ENCODE assay signal across 33 cellular contexts in the genomic region with DNA sequence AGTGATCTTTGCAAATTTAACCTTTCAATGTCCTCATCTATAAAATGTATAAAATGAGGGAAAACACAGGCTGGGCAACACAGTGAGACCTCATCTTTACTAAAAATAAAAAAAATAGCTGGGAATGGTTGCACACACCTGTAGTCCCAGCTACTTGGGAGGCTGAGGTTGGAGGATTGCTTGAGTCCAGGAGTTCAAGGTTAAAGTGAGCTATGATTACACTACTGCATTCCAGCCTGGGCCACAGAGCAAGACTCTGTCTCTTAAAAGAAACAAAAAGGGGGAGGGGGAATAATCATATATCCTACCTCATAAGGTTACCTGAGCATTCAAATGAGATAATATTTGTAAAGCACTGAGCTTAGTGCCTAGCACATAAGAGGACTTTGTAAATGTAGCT. TPM values are rescaled to one million over a fixed set of nuclear protein-coding genes. Genes with fewer than 3 reads are reported as not detected.
DNase-seq lines count a peak whose midpoint lies in the region; ATAC-seq, FAIRE-seq and TF ChIP-seq lines count a peak whose summit lies in the region.
"Had no signal": no experiment of that assay in that cellular context is flagged by ENCODE, and none has a peak within 500 bp of the region (broad histone marks: within the 10 kb centered on the region; RNA-seq: fewer than 3 reads in every experiment).

No MANE protein-coding gene starts in this region.

- no peaks in the 10 kb centered on the region for H3F3A ChIP-seq in Loucy (ENCODE audit: low read depth)

- TF ChIP-seq POLR2A in HepG2 (IDR thresholded peaks at IDR 0.05; ENCODE audit: insufficient read depth in 1 of 2, low read depth in 2 of 2, low read length in 2 of 2): no peak
- TF ChIP-seq POLR2A in right lobe of liver (IDR thresholded peaks at IDR 0.05): no peak

- no peak overlapping the region for H2AFZ ChIP-seq in HepG2 (ENCODE audit: low read length)
- no peak overlapping the region for H2AFZ ChIP-seq in Loucy (ENCODE audit: low read length)
- no peak overlapping the region for H2AFZ ChIP-seq in osteoblast (ENCODE audit: low read length)

- H3K36me3 ChIP-seq in HepG2 (replicated peaks in 1 of 2; ENCODE audit: control insufficient read depth in 1 of 2, insufficient read depth in 2 of 2, low read length in 2 of 2) (peaks cover 1 to 6% of the 10 kb centered on the region in 2 experiments; a peak in 3 of 5 replicates), right lobe of liver (peaks cover 0 to 4% (median 0%) of the 10 kb centered on the region in 4 donors), Loucy (ENCODE audit: insufficient read depth, low read length) (peaks cover 10% of the 10 kb centered on the region; the same call in 1 of the 2 replicates), osteoblast (ENCODE audit: insufficient read depth, low read length) (peaks cover 18% of the 10 kb centered on the region)

- H3K9me2 ChIP-seq in Loucy (replicated peaks; ENCODE audit: low read depth, low read length): no peaks in the 10 kb centered on the region

- TF ChIP-seq CTCF in HepG2 (CRISPR knock-in tag; IDR thresholded peaks at IDR 0.05): no peak
- no peak for TF ChIP-seq CTCF in right lobe of liver (IDR thresholded peaks at IDR 0.05)
- TF ChIP-seq CTCF in Loucy (conservative IDR thresholded peaks at IDR 0.05; ENCODE audit: low read length): no peak
- TF ChIP-seq CTCF in osteoblast (IDR thresholded peaks at IDR 0.05; ENCODE audit: extremely low read depth, low read depth, low read length): no peak

- no peak overlapping the region for H3K4me3 ChIP-seq in HepG2 (replicated peaks in 1 of 3; ENCODE audit: insufficient read depth in 1 of 3, low read depth in 2 of 3, low read length in 3 of 3)
- H3K4me3 ChIP-seq in right lobe of liver: no peak overlapping the region
- no peak overlapping the region for H3K4me3 ChIP-seq in Loucy (ENCODE audit: low read length, poor library complexity, severe bottlenecking)
- H3K4me3 ChIP-seq in osteoblast (ENCODE audit: insufficient read depth, low read length): no peak overlapping the region
- H3K4me3 ChIP-seq: A549; BLaER1; BLaER1 treated with 17β-estradiol and CSF1 and Interleukin-3, amounts not matched to agents 10 nM and 100 nM had no signal

- no peak for TF ChIP-seq RAD21 in HepG2 (CRISPR knock-in tag; IDR thresholded peaks at IDR 0.05)

- POLR2A ChIA-PET in HepG2 (lab: Yijun Ruan, JAX): interaction anchor here (0.6 kb wide), 1 partner anchor 471 kb away, joined by 3 read pairs; no protein-coding TSS in a partner anchor

- no peaks in the 10 kb centered on the region for H3K27me3 ChIP-seq in HepG2 (ENCODE audit: control insufficient read depth in 1 of 2, insufficient read depth in 2 of 2, low read length in 2 of 2)
- H3K27me3 ChIP-seq in right lobe of liver: no peaks in the 10 kb centered on the region
- H3K27me3 ChIP-seq in Loucy (ENCODE audit: insufficient read depth, low read length, poor library complexity, severe bottlenecking): no peaks in the 10 kb centered on the region
- no peaks in the 10 kb centered on the region for H3K27me3 ChIP-seq in osteoblast (ENCODE audit: insufficient read depth, low read length)
- H3K27me3 ChIP-seq: BE2C; BLaER1; BLaER1 treated with 17β-estradiol and CSF1 and Interleukin-3, amounts not matched to agents 10 nM and 100 nM had no signal

- H3K27ac ChIP-seq in HepG2 (ENCODE audit: extremely low read length, insufficient read depth, low read length) (no peak overlapping the region), right lobe of liver (no peak overlapping the region), osteoblast (ENCODE audit: low read depth, low read length) (no peak overlapping the region)
- H3K27ac ChIP-seq: 22Rv1; A549; BLaER1; BLaER1 treated with 17β-estradiol and CSF1 and Interleukin-3, amounts not matched to agents 10 nM and 100 nM; C4-2B had no signal

- intact Hi-C loops in HepG2 (cut with micrococcal nuclease; ENCODE audit: unreplicated experiment): no loop called here
- intact Hi-C loops in right lobe of liver (cut with DNase I): no loop called here

- H4K20me1 ChIP-seq in HepG2 (ENCODE audit: insufficient read depth, low read length) (no peaks in the 10 kb centered on the region), Loucy (ENCODE audit: insufficient read depth, low read length, poor library complexity, severe bottlenecking) (no peaks in the 10 kb centered on the region), osteoblast (ENCODE audit: insufficient read depth, low read length) (no peaks in the 10 kb centered on the region)
- H4K20me1 ChIP-seq: BLaER1; BLaER1 treated with 17β-estradiol and CSF1 and Interleukin-3, amounts not matched to agents 10 nM and 100 nM had no signal

- H3K4me1 ChIP-seq in HepG2 (ENCODE audit: insufficient read depth, low read length) (peaks cover 80% of the 10 kb centered on the region), right lobe of liver (peaks cover 0 to 10% (median 0%) of the 10 kb centered on the region in 4 donors), Loucy (ENCODE audit: insufficient read depth, low read length, poor library complexity, severe bottlenecking) (no peaks in the 10 kb centered on the region), osteoblast (ENCODE audit: insufficient read depth, low read length) (peaks cover 2% of the 10 kb centered on the region)
- H3K4me1 ChIP-seq: A549, BE2C, Caco-2 had no signal

- H3K4me2 ChIP-seq in HepG2 (ENCODE audit: low read depth, low read length): no peak overlapping the region
- peak overlapping the region; percentile 14 for H3K4me2 ChIP-seq in Loucy (ENCODE audit: low read depth, low read length, poor library complexity, severe bottlenecking)
- no peak overlapping the region for H3K4me2 ChIP-seq in osteoblast (ENCODE audit: insufficient read depth, low read length)
- H3K4me2 ChIP-seq: A549; BLaER1; BLaER1 treated with 17β-estradiol and CSF1 and Interleukin-3, amounts not matched to agents 10 nM and 100 nM had no signal

- H3K79me2 ChIP-seq in HepG2 (ENCODE audit: insufficient read depth, low read length): peaks cover 11% of the 10 kb centered on the region
- peaks cover 4% of the 10 kb centered on the region for H3K79me2 ChIP-seq in Loucy (ENCODE audit: insufficient read depth, low read length)
- H3K79me2 ChIP-seq in osteoblast (ENCODE audit: insufficient read depth, low read length): peaks cover 2% of the 10 kb centered on the region

- no peak overlapping the region for H3K9ac ChIP-seq in HepG2 (ENCODE audit: insufficient read depth, low read depth, low read length)
- H3K9ac ChIP-seq in Loucy (ENCODE audit: low read depth, low read length, poor library complexity, severe bottlenecking): no peak overlapping the region
- H3K9ac ChIP-seq: BLaER1; BLaER1 treated with 17β-estradiol and CSF1 and Interleukin-3, amounts not matched to agents 10 nM and 100 nM had no signal

- peak; percentile 10 for DNase-seq in HepG2 (ENCODE audit: low spot score)
- DNase-seq in right lobe of liver: no peak
- DNase-seq in osteoblast (ENCODE audit: insufficient read length, low spot score, missing footprints): peak; percentile 31
- no peak for DNase-seq in ureter (ENCODE audit: low spot score)
- DNase-seq: 8988T; ACHN; AML-193; BE2C; C1 segment of cervical spinal cord; Caco-2; Calu3; CD4-positive, alpha-beta memory T cell; CD4-positive, alpha-beta T cell; CD4-positive, CD25-positive, alpha-beta regulatory T cell; CD8-positive, alpha-beta memory T cell; CD8-positive, alpha-beta T cell; COR-L47; DMS 273 treated with DMSO at 0.1 percent for 48 hours; DMS153; DMS53; DMS79; DMS79 treated with DMSO at 0.1 percent for 48 hours; DND-41; EL had no signal

- no peak for TF ChIP-seq EP300 in HepG2 (IDR thresholded peaks at IDR 0.05; ENCODE audit: low read depth in 2 of 2, low read length in 2 of 2)
- TF ChIP-seq EP300 in HepG2 (CRISPR knock-in tag; IDR thresholded peaks at IDR 0.05; ENCODE audit: borderline replicate concordance): no peak

- FAIRE-seq in HepG2 (lab: Jason Lieb, UNC): no peak
- FAIRE-seq: A204.1, A549, D721Med had no signal

- ATAC-seq in HepG2 (no peak), right lobe of liver (no peak), GM19023 (IDR thresholded peaks at IDR 0.05; ENCODE audit: unreplicated experiment) (no peak)
- ATAC-seq: A549; CD8-positive, alpha-beta T cell had no signal

- in situ Hi-C loops in HepG2 (cut with HindIII; ENCODE audit: extremely low pct_ligation_motif_present, low pct_unique_long_range_greater_than_20kb): no loop called here

- no TSS peak for BruUV-seq in HepG2 (replicated peaks; lab: Mats Ljungman, UMichigan)

- CTCF ChIA-PET in HepG2 (lab: Yijun Ruan, JAX; ENCODE audit: low intra/inter-chr PET ratio, low total read pairs): no interaction called here

- H3K9me3 ChIP-seq in HepG2 (ENCODE audit: low read length) (no peaks in the 10 kb centered on the region), right lobe of liver (no peaks in the 10 kb centered on the region), Loucy (ENCODE audit: insufficient read depth, low read depth, low read length) (no peaks in the 10 kb centered on the region), osteoblast (ENCODE audit: low read depth, low read length) (no peaks in the 10 kb centered on the region)
- H3K9me3 ChIP-seq: A549, BE2C, Caco-2 had no signal

RNA-seq across cellular contexts. Expression of a gene that starts 5.8 kb away (rescaled TPM):
- 24.0 and 27.2 TPM in 2 replicates for total RNA-seq in HepG2 (2016; rRNA removed; fragmentation: Illumina TruSeq; extraction: Trizol)
- 65.9 and 67.0 TPM in 2 replicates for total RNA-seq in HepG2 (2016; cell fraction: cytosol; rRNA removed; fragmentation: Illumina TruSeq; extraction: Trizol; ENCODE audit: low read depth)
- total RNA-seq in HepG2 (2016; cell fraction: insoluble cytoplasmic fraction; rRNA removed; fragmentation: Illumina TruSeq; extraction: Trizol): 20.8 and 25.3 TPM in 2 replicates
- 32.7 and 35.9 TPM in 2 replicates for total RNA-seq in HepG2 (2016; cell fraction: membrane; rRNA removed; fragmentation: Illumina TruSeq; extraction: Trizol)
- total RNA-seq in HepG2 (2016; cell fraction: nucleus; rRNA removed; fragmentation: Illumina TruSeq; extraction: Trizol): 26.3 and 27.0 TPM in 2 replicates
- polyA plus RNA-seq in HepG2 (2011; rRNA removed): 21.3 and 21.6 TPM in 2 replicates
- polyA plus RNA-seq in HepG2 (2011; cell fraction: cytosol; rRNA removed): 6.3 and 8.4 TPM in 2 replicates
- 33.1 and 41.3 TPM in 2 replicates for polyA plus RNA-seq in HepG2 (2011; cell fraction: nucleus; rRNA removed)
- polyA plus RNA-seq in HepG2 (2012): 14.6 and 19.6 TPM in 2 replicates
- 3.1 and 4.1 TPM in 2 replicates for polyA plus RNA-seq in HepG2 (2016; cell fraction: cytosol; fragmentation: Illumina TruSeq; extraction: Trizol; ENCODE audit: low read depth)
- polyA plus RNA-seq in HepG2 (2016; cell fraction: insoluble cytoplasmic fraction; fragmentation: Illumina TruSeq; extraction: Trizol; ENCODE audit: low read depth): 17.9 and 21.1 TPM in 2 replicates
- 6.1 and 6.9 TPM in 2 replicates for polyA plus RNA-seq in HepG2 (2016; cell fraction: membrane; fragmentation: Illumina TruSeq; extraction: Trizol; ENCODE audit: low read depth)
- polyA plus RNA-seq in HepG2 (2016; cell fraction: nucleus; fragmentation: Illumina TruSeq; extraction: Trizol; ENCODE audit: insufficient read depth, low read depth): 60.6 and 67.9 TPM in 2 replicates
- polyA minus RNA-seq in HepG2 (2011; rRNA and poly(A)+ RNA removed; ENCODE audit: low replicate concordance): 9.1 and 12.0 TPM in 2 replicates
- polyA minus RNA-seq in HepG2 (2011; cell fraction: cytosol; rRNA and poly(A)+ RNA removed): 10.0 and 14.5 TPM in 2 replicates
- polyA minus RNA-seq in HepG2 (2011; cell fraction: nucleus; rRNA and poly(A)+ RNA removed): 39.0 and 40.4 TPM in 2 replicates
- 10 to 100 TPM in 1 of 6 experiments, 1 to 10 TPM in 5; 6.0 to 10.5 (median 7.4) TPM for total RNA-seq in right lobe of liver
- total RNA-seq in osteoblast: 6.9 and 13.0 TPM in 2 replicates
- total RNA-seq in ureter: 12.3 TPM

RNA-seq across cellular contexts. Expression of a gene that starts 53.5 kb away (rescaled TPM):
- total RNA-seq in HepG2 (2016; rRNA removed; fragmentation: Illumina TruSeq; extraction: Trizol): 9.0 and 15.1 TPM in 2 replicates
- 17.0 and 21.0 TPM in 2 replicates for total RNA-seq in HepG2 (2016; cell fraction: cytosol; rRNA removed; fragmentation: Illumina TruSeq; extraction: Trizol; ENCODE audit: low read depth)
- total RNA-seq in HepG2 (2016; cell fraction: insoluble cytoplasmic fraction; rRNA removed; fragmentation: Illumina TruSeq; extraction: Trizol): 9.7 and 14.9 TPM in 2 replicates
- total RNA-seq in HepG2 (2016; cell fraction: membrane; rRNA removed; fragmentation: Illumina TruSeq; extraction: Trizol): 8.3 and 10.4 TPM in 2 replicates
- 35.8 and 41.5 TPM in 2 replicates for total RNA-seq in HepG2 (2016; cell fraction: nucleus; rRNA removed; fragmentation: Illumina TruSeq; extraction: Trizol)
- polyA plus RNA-seq in HepG2 (2011; rRNA removed): 7.4 and 9.2 TPM in 2 replicates
- polyA plus RNA-seq in HepG2 (2011; cell fraction: cytosol; rRNA removed): 1.7 and 2.8 TPM in 2 replicates
- polyA plus RNA-seq in HepG2 (2011; cell fraction: nucleus; rRNA removed): 14.8 and 14.9 TPM in 2 replicates
- polyA plus RNA-seq in HepG2 (2012): 8.2 and 11.9 TPM in 2 replicates
- 0.86 and 1.3 TPM in 2 replicates for polyA plus RNA-seq in HepG2 (2016; cell fraction: cytosol; fragmentation: Illumina TruSeq; extraction: Trizol; ENCODE audit: low read depth)
- polyA plus RNA-seq in HepG2 (2016; cell fraction: insoluble cytoplasmic fraction; fragmentation: Illumina TruSeq; extraction: Trizol; ENCODE audit: low read depth): 11.0 and 11.2 TPM in 2 replicates
- 2.6 and 2.9 TPM in 2 replicates for polyA plus RNA-seq in HepG2 (2016; cell fraction: membrane; fragmentation: Illumina TruSeq; extraction: Trizol; ENCODE audit: low read depth)
- 84.9 and 85.2 TPM in 2 replicates for polyA plus RNA-seq in HepG2 (2016; cell fraction: nucleus; fragmentation: Illumina TruSeq; extraction: Trizol; ENCODE audit: insufficient read depth, low read depth)
- 3.2 and 4.4 TPM in 2 replicates for polyA minus RNA-seq in HepG2 (2011; rRNA and poly(A)+ RNA removed; ENCODE audit: low replicate concordance)
- 3.8 and 5.1 TPM in 2 replicates for polyA minus RNA-seq in HepG2 (2011; cell fraction: cytosol; rRNA and poly(A)+ RNA removed)
- 39.9 and 44.6 TPM in 2 replicates for polyA minus RNA-seq in HepG2 (2011; cell fraction: nucleus; rRNA and poly(A)+ RNA removed)
- 1 to 10 TPM; 5.0 to 9.9 (median 7.6) TPM for total RNA-seq in right lobe of liver
- 8.3 and 10.6 TPM in 2 replicates for total RNA-seq in osteoblast
- 34.9 TPM for total RNA-seq in ureter

Comparison
In these comparisons a context has a peak if more than half of its experiments do, and no peak if none do; other contexts are left out.
1. DNase-seq: peak in HepG2 (single experiment) and osteoblast (single experiment); none in right lobe of liver (0 of 3) and ureter (single experiment).